In genomic region chr15:95287774-95288173, GRCh38 we compare ENCODE assay signal across 20 cellular contexts.
DNase-seq lines count a peak whose midpoint lies in the region; FAIRE-seq lines count a peak whose summit lies in the region.
"Had no signal": no experiment of that assay in that cellular context is flagged by ENCODE, and none has a peak within 500 bp of the region (broad histone marks: within the 10 kb centered on the region; RNA-seq: fewer than 3 reads in every experiment).

No MANE protein-coding gene starts in this region.

- no peak for DNase-seq in NT2/D1 (ENCODE audit: low read depth, low spot score)
- peak; percentile 23 for DNase-seq in mesendoderm
- no peak for DNase-seq in DMS53 treated with DMSO at 0.1 percent for 48 hours (lab: John Stamatoyannopoulos, UW; ENCODE audit: unreplicated experiment)
- DNase-seq in activated naive CD4-positive, alpha-beta T cell treated with anti-CD3 and anti-CD28 coated beads for 36 hours = no peak
- DNase-seq in NCI-H226 = no peak
- DNase-seq in RCC 7860 (ENCODE audit: low spot score) = no peak
- DNase-seq: AML-193; aorta; gastrocnemius medialis; KG1; NCI-H1417; NCI-H446; OCI-M1; stimulated activated CD4-positive, alpha-beta T cell treated with anti-CD3 and anti-CD28 coated beads, Interleukin-2, amount 100 ng/mL, for 48 hours; stimulated activated CD8-positive, alpha-beta memory T cell treated with anti-CD3 and anti-CD28 coated beads, Interleukin-4, amount 100 ng/mL, for 48 hours had no signal

- CTCF ChIA-PET in activated naive CD4-positive, alpha-beta T cell treated with anti-CD3 and anti-CD28 coated beads for 36 hours (lab: Charles Lee) = interaction anchor here (0.9 to 1.4 kb wide), 3 partner anchors 28 to 1949 kb away, joined by 4 to 5 read pairs (median 4); no protein-coding TSS in a partner anchor

- WGBS in ectodermal cell, 2 experiments = 14 to 22% methylated on average over 9 of the region's 9 CpGs
- WGBS in mesendoderm (ENCODE audit: extremely low coverage, insufficient coverage, low lambda C conversion rate) = no CpG with 5 or more reads among the region's 9 CpGs

- FAIRE-seq in RCC 7860 (lab: Jason Lieb, UNC) = no peak
- FAIRE-seq: GM19239, islet of Langerhans, urothelium cell line had no signal

- H3K23ac ChIP-seq in mesendoderm (ENCODE audit: low read length) = no peak overlapping the region

- H3K79me1 ChIP-seq in mesendoderm (ENCODE audit: low read length) = no peaks in the 10 kb centered on the region

- H3K4me3 Mint-ChIP-seq in activated naive CD4-positive, alpha-beta T cell treated with anti-CD3 and anti-CD28 coated beads for 36 hours = no peak overlapping the region

- H3K56ac ChIP-seq in mesendoderm (ENCODE audit: low read length) = peak overlapping the region; percentile 3

- H3K9me3 Mint-ChIP-seq in activated naive CD4-positive, alpha-beta T cell treated with anti-CD3 and anti-CD28 coated beads for 36 hours = no peaks in the 10 kb centered on the region

- H3K27ac Mint-ChIP-seq in activated naive CD4-positive, alpha-beta T cell treated with anti-CD3 and anti-CD28 coated beads for 36 hours = no peak overlapping the region

- no peaks in the 10 kb centered on the region for H3K9me3 ChIP-seq in NT2/D1 (ENCODE audit: insufficient read depth, low read length)
- H3K9me3 ChIP-seq in ectodermal cell (ENCODE audit: control insufficient read depth, low read length) = no peaks in the 10 kb centered on the region
- H3K9me3 ChIP-seq: gastrocnemius medialis had no signal

- peaks cover 5% of the 10 kb centered on the region for H3K4me1 ChIP-seq in NT2/D1 (ENCODE audit: insufficient read depth, insufficient read length)
- H3K4me1 ChIP-seq in ectodermal cell (ENCODE audit: control insufficient read depth, insufficient read depth, low read length) = peaks cover 68% of the 10 kb centered on the region
- no peaks in the 10 kb centered on the region for H3K4me1 ChIP-seq in mesendoderm (ENCODE audit: control insufficient read depth, low read depth, low read length)

- H3K4me1 Mint-ChIP-seq in activated naive CD4-positive, alpha-beta T cell treated with anti-CD3 and anti-CD28 coated beads for 36 hours (ENCODE audit: low read depth) = peaks cover 12% of the 10 kb centered on the region

- H3K9ac ChIP-seq in NT2/D1 (ENCODE audit: insufficient read length, low read depth) = peak overlapping the region; percentile 53
- H3K9ac ChIP-seq in mesendoderm (ENCODE audit: low read length) = no peak overlapping the region

- intact Hi-C loops in activated naive CD4-positive, alpha-beta T cell treated with anti-CD3 and anti-CD28 coated beads for 36 hours (cut with micrococcal nuclease) = no loop called here

- peak overlapping the region; percentile 98 for H2BK15ac ChIP-seq in mesendoderm (replicated peaks; ENCODE audit: low read depth)

- peak overlapping the region; percentile 93 for H3K18ac ChIP-seq in mesendoderm (ENCODE audit: low read length)

- H3K27ac ChIP-seq in ectodermal cell (ENCODE audit: insufficient read depth, low read depth, low read length, poor library complexity, severe bottlenecking) = peak overlapping the region; percentile 92
- peak overlapping the region; percentile 22 for H3K27ac ChIP-seq in mesendoderm (ENCODE audit: low read depth, low read length)
- H3K27ac ChIP-seq in temporal lobe (ENCODE audit: low read depth, low read length) = peak overlapping the region; percentile 44

- peaks cover 17% of the 10 kb centered on the region for H3K27me3 Mint-ChIP-seq in activated naive CD4-positive, alpha-beta T cell treated with anti-CD3 and anti-CD28 coated beads for 36 hours (ENCODE audit: low read depth)

- peak overlapping the region; percentile 59 for H4K5ac ChIP-seq in mesendoderm (ENCODE audit: low read length)

- no peak overlapping the region for H4K8ac ChIP-seq in mesendoderm (ENCODE audit: low read depth, low read length)

- H3K4me2 ChIP-seq in mesendoderm (ENCODE audit: low read length) = no peak overlapping the region

- H3K4me3 ChIP-seq in NT2/D1 (ENCODE audit: insufficient read length, low read depth) (peak overlapping the region; percentile 5), ectodermal cell (ENCODE audit: insufficient read depth, low read depth, low read length) (no peak overlapping the region), mesendoderm (ENCODE audit: low read length) (no peak overlapping the region)
- H3K4me3 ChIP-seq: gastrocnemius medialis had no signal

- no peaks in the 10 kb centered on the region for H3K79me2 ChIP-seq in mesendoderm (ENCODE audit: control insufficient read depth, insufficient read depth, low read length)

- no peak overlapping the region for H2BK5ac ChIP-seq in mesendoderm (ENCODE audit: low read length)

- no peaks in the 10 kb centered on the region for H3K27me3 ChIP-seq in NT2/D1 (ENCODE audit: insufficient read depth, insufficient read length)
- H3K27me3 ChIP-seq in ectodermal cell (ENCODE audit: control insufficient read depth, insufficient read depth, low read length, poor library complexity, severe bottlenecking) = no peaks in the 10 kb centered on the region
- H3K27me3 ChIP-seq in mesendoderm (ENCODE audit: insufficient read depth, low read length, poor library complexity) = no peaks in the 10 kb centered on the region
- H3K27me3 ChIP-seq: gastrocnemius medialis had no signal

- no peak overlapping the region for H2AK5ac ChIP-seq in mesendoderm (ENCODE audit: low read length)

- peak overlapping the region; percentile 41 for H3K4ac ChIP-seq in mesendoderm (ENCODE audit: low read depth, low read length)

- H2BK120ac ChIP-seq in mesendoderm (ENCODE audit: low read depth, low read length) = peak overlapping the region; percentile 97

- H3K36me3 ChIP-seq in NT2/D1 (ENCODE audit: insufficient read depth, insufficient read length, low read length) (no peaks in the 10 kb centered on the region), ectodermal cell (ENCODE audit: control insufficient read depth, insufficient read depth, low read length) (no peaks in the 10 kb centered on the region), mesendoderm (ENCODE audit: control insufficient read depth, insufficient read depth, low read length) (no peaks in the 10 kb centered on the region)
- H3K36me3 ChIP-seq: gastrocnemius medialis had no signal

- no peaks in the 10 kb centered on the region for H3K36me3 Mint-ChIP-seq in activated naive CD4-positive, alpha-beta T cell treated with anti-CD3 and anti-CD28 coated beads for 36 hours (ENCODE audit: low read depth)

Comparison
In these comparisons a context has a peak if more than half of its experiments do, and no peak if none do; other contexts are left out.
1. H3K27ac ChIP-seq: peak in every context shown above with its lines; median percentile 92 in ectodermal cell; 44 in temporal lobe; 22 in mesendoderm.